ENCODE assay signal across 7 cellular contexts in genomic region chr7:28560771-28561170, GRCh38.
"Had no signal": no experiment of that assay in that cellular context is flagged by ENCODE, and none has a peak within 500 bp of the region (broad histone marks: within the 10 kb centered on the region; RNA-seq: fewer than 3 reads in every experiment).

No MANE protein-coding gene starts in this region.

- H3K9ac ChIP-seq: GM23248 had no signal

- DNase-seq: GM23248, GOT3, H7, HCEC 1CT, IMR-90 had no signal

- FAIRE-seq: HTR-8/SVneo, K562 had no signal

- ATAC-seq: K562 had no signal

- H3K27ac ChIP-seq: GM23248 had no signal

- H2AFZ ChIP-seq: GM23248 had no signal

- H3K4me3 ChIP-seq: GM23248, K562 had no signal
